21 cellular contexts compared by ENCODE assay signal in genomic region chr16:66568355-66568754, GRCh38. TPM values are rescaled to one million over a fixed set of nuclear protein-coding genes. Genes with fewer than 3 reads are reported as not detected.
DNase-seq lines count a peak whose midpoint lies in the region; ATAC-seq, FAIRE-seq and TF ChIP-seq lines count a peak whose summit lies in the region.
"Had no signal": no experiment of that assay in that cellular context is flagged by ENCODE, and none has a peak within 500 bp of the region (broad histone marks: within the 10 kb centered on the region; RNA-seq: fewer than 3 reads in every experiment).

No MANE protein-coding gene starts in this region.

- H3K27ac Mint-ChIP-seq in Calu3 (ENCODE audit: unreplicated experiment): peak overlapping the region; percentile 90
- H3K27ac Mint-ChIP-seq in central memory CD8-positive, alpha-beta T cell (ENCODE audit: low read depth): peak overlapping the region; percentile 52

- peaks cover 3% of the 10 kb centered on the region; the same call in 1 of the 2 replicates for H3K27me3 ChIP-seq in IMR-90 (ENCODE audit: control insufficient read depth, insufficient read depth, low read length)
- H3K27me3 ChIP-seq in pancreas: no peaks in the 10 kb centered on the region
- no peaks in the 10 kb centered on the region for H3K27me3 ChIP-seq in esophagus muscularis mucosa

- H4K20me1 ChIP-seq in IMR-90 (ENCODE audit: insufficient read depth, low read length): peaks cover 9% of the 10 kb centered on the region; the same call in 1 of the 2 replicates

- no peak overlapping the region for H3K18ac ChIP-seq in IMR-90 (ENCODE audit: low read depth, low read length)

- H3K36me3 ChIP-seq in IMR-90 (ENCODE audit: control insufficient read depth, insufficient read depth, low read length) (peaks cover 17% of the 10 kb centered on the region), pancreas (no peaks in the 10 kb centered on the region), esophagus muscularis mucosa (peaks cover 11 to 29% (median 16%) of the 10 kb centered on the region in 4 donors)

- intact Hi-C loops in Calu3 (cut with micrococcal nuclease; ENCODE audit: unreplicated experiment) (no loop called here), IMR-90 (cut with micrococcal nuclease) (no loop called here), pancreas (cut with DNase I) (no loop called here), esophagus muscularis mucosa (cut with DNase I) (no loop called here)

- H3K4me3 ChIP-seq in IMR-90 (ENCODE audit: insufficient read depth, low read depth, low read length): no peak overlapping the region
- no peak overlapping the region for H3K4me3 ChIP-seq in pancreas
- H3K4me3 ChIP-seq in esophagus muscularis mucosa: no peak overlapping the region

- FAIRE-seq in pancreas (lab: Jason Lieb, UNC): no peak
- FAIRE-seq: GM18507, HTR-8/SVneo had no signal

- H2BK5ac ChIP-seq in IMR-90 (ENCODE audit: low read depth, low read length, poor library complexity, severe bottlenecking): no peak overlapping the region

- no peak overlapping the region for H4K91ac ChIP-seq in IMR-90 (ENCODE audit: insufficient read depth, low read depth, low read length)

- TF ChIP-seq EP300 in esophagus muscularis mucosa (IDR thresholded peaks at IDR 0.05): no peak

- H3K79me1 ChIP-seq in IMR-90 (ENCODE audit: low read depth in 1 of 2, low read length in 2 of 2): peaks cover 0 to 9% of the 10 kb centered on the region in 2 experiments; a peak in 2 of 4 replicates

- BruUV-seq in Calu3 (replicated peaks; lab: Mats Ljungman, UMichigan): no TSS peak
- BruUV-seq in IMR-90 (replicated peaks; lab: Mats Ljungman, UMichigan): no TSS peak

- DNase-seq in Calu3 (no peak), IMR-90 (peak; percentile 57), iris pigment epithelial cell (ENCODE audit: low read depth) (peak; percentile 80), pancreas (no peak), NCI-H1048 (lab: John Stamatoyannopoulos, UW) (no peak), esophagus muscularis mucosa (ENCODE audit: extremely low spot score) (no peak)
- no peak for DNase-seq in central memory CD8-positive, alpha-beta T cell (ENCODE audit: low spot score in 2 of 2)
- no peak for DNase-seq in activated naive CD4-positive, alpha-beta T cell treated with Interleukin-2 at 50 U/mL for 16 hours
- DNase-seq: DMS 273 treated with DMSO at 0.1 percent for 48 hours, KBM-7, MM.1S, NCI-H1105 treated with DMSO at 0.1 percent for 48 hours, NCI-H187, NCI-H446 treated with DMSO at 0.1 percent for 48 hours, NCI-H82, Right ventricle myocardium superior had no signal

- H2BK20ac ChIP-seq in IMR-90 (ENCODE audit: low read depth, low read length): no peak overlapping the region

- TF ChIP-seq POLR2A in IMR-90 (IDR thresholded peaks at IDR 0.05; ENCODE audit: low read depth, low read length): no peak
- TF ChIP-seq POLR2A in esophagus muscularis mucosa (IDR thresholded peaks at IDR 0.05; ENCODE audit: low read depth): no peak

- no peak overlapping the region for H3K9ac ChIP-seq in IMR-90 (ENCODE audit: low read depth, low read length)

- H3K4me1 ChIP-seq in IMR-90 (ENCODE audit: control insufficient read depth, insufficient read depth, low read length) (peaks cover 8% of the 10 kb centered on the region), pancreas (no peaks in the 10 kb centered on the region), esophagus muscularis mucosa (peaks cover 0 to 10% (median 5%) of the 10 kb centered on the region in 4 donors)

- H3K23ac ChIP-seq in IMR-90 (ENCODE audit: low read depth, low read length): no peak overlapping the region

- TF ChIP-seq RAD21 in IMR-90 (IDR thresholded peaks at IDR 0.05; ENCODE audit: low read length): no peak

- no peak overlapping the region for H3K14ac ChIP-seq in IMR-90 (replicated peaks; ENCODE audit: low read depth, low read length)

- no peak overlapping the region for H3K56ac ChIP-seq in IMR-90 (ENCODE audit: extremely low read depth, insufficient read depth, low read length)

- no peak overlapping the region for H2AFZ ChIP-seq in IMR-90 (replicated peaks; ENCODE audit: low read length, poor library complexity)

- dilution Hi-C loops in IMR-90 (cut with HindIII; ENCODE audit: low sequenced_read_pairs, unreplicated experiment): no loop called here

- no peak for TF ChIP-seq CTCF in Calu3 (IDR thresholded peaks at IDR 0.05; ENCODE audit: unreplicated experiment)
- no peak for TF ChIP-seq CTCF in IMR-90 (conservative IDR thresholded peaks at IDR 0.05; ENCODE audit: low read depth, low read length)
- no peak for TF ChIP-seq CTCF in pancreas (IDR thresholded peaks at IDR 0.05)
- no peak for TF ChIP-seq CTCF in esophagus muscularis mucosa (IDR thresholded peaks at IDR 0.05)

- no peak overlapping the region for H3K4me2 ChIP-seq in IMR-90 (ENCODE audit: low read depth, low read length)

- ATAC-seq in IMR-90 (ENCODE audit: low read depth) (no peak), pancreas (no peak)
- ATAC-seq in central memory CD8-positive, alpha-beta T cell (replicated peaks; ENCODE audit: extremely low read depth, poor library complexity, severe bottlenecking): no peak
- ATAC-seq: Panc1 had no signal

- POLR2A ChIA-PET in IMR-90 (lab: Charles Lee; ENCODE audit: unreplicated experiment): no interaction called here

- no peak overlapping the region for H4K8ac ChIP-seq in IMR-90 (ENCODE audit: low read depth in 2 of 2, low read length in 2 of 2)

- H3K4me3 Mint-ChIP-seq in Calu3 (ENCODE audit: low read depth, unreplicated experiment): no peak overlapping the region
- H3K4me3 Mint-ChIP-seq in central memory CD8-positive, alpha-beta T cell: no peak overlapping the region

- no peak overlapping the region for H2BK15ac ChIP-seq in IMR-90 (ENCODE audit: low read depth, low read length)

- 43% methylated on average over 1 of the region's 2 CpGs; no CpG with 5 or more reads in 1 of the 2 experiments for WGBS in IMR-90 (ENCODE audit: extremely low coverage in 2 of 2, insufficient read length in 1 of 2), 2 experiments
- 90 to 95% methylated on average over 2 of the region's 2 CpGs for WGBS in pancreas, 2 donors
- 89% methylated on average over 2 of the region's 2 CpGs for WGBS in esophagus muscularis mucosa

- H2BK120ac ChIP-seq in IMR-90 (ENCODE audit: low read depth, low read length): no peak overlapping the region

- in situ Hi-C loops in IMR-90 (cut with MboI; ENCODE audit: low sequenced_read_pairs): no loop called here

- H2AK9ac ChIP-seq in IMR-90 (replicated peaks; ENCODE audit: low read depth, low read length, poor library complexity): no peak overlapping the region

- no peaks in the 10 kb centered on the region for H3K27me3 Mint-ChIP-seq in Calu3 (ENCODE audit: unreplicated experiment)
- H3K27me3 Mint-ChIP-seq in central memory CD8-positive, alpha-beta T cell: no peaks in the 10 kb centered on the region

- H4K5ac ChIP-seq in IMR-90 (ENCODE audit: low read depth, low read length): no peak overlapping the region

- H3K27ac ChIP-seq in IMR-90 (ENCODE audit: insufficient read depth, low read length): no peak overlapping the region
- no peak overlapping the region for H3K27ac ChIP-seq in pancreas
- H3K27ac ChIP-seq in esophagus muscularis mucosa (replicated peaks in 1 of 4): no peak overlapping the region

- H3K36me3 Mint-ChIP-seq in Calu3 (ENCODE audit: insufficient read depth, unreplicated experiment): peaks cover 79% of the 10 kb centered on the region
- peaks cover 27% of the 10 kb centered on the region for H3K36me3 Mint-ChIP-seq in central memory CD8-positive, alpha-beta T cell (ENCODE audit: insufficient read depth)

- peaks cover 8% of the 10 kb centered on the region for H3K9me1 ChIP-seq in IMR-90 (ENCODE audit: insufficient read depth, low read length)

- peaks cover 21% of the 10 kb centered on the region for H3K4me1 Mint-ChIP-seq in Calu3 (ENCODE audit: low read depth, unreplicated experiment)
- H3K4me1 Mint-ChIP-seq in central memory CD8-positive, alpha-beta T cell: peaks cover 30% of the 10 kb centered on the region

- no peak overlapping the region for H3K4ac ChIP-seq in IMR-90 (ENCODE audit: low read depth, low read length)

- CTCF ChIA-PET in Calu3 (lab: Charles Lee): no interaction called here
- CTCF ChIA-PET in IMR-90 (lab: Yijun Ruan, JAX): interaction anchor here (1.2 kb wide), 1 partner anchor 12 kb away, joined by 4 read pairs; no protein-coding TSS in a partner anchor

- no peaks in the 10 kb centered on the region for H3K9me3 ChIP-seq in IMR-90 (ENCODE audit: control insufficient read depth, insufficient read depth, low read length)
- no peaks in the 10 kb centered on the region for H3K9me3 ChIP-seq in pancreas
- H3K9me3 ChIP-seq in esophagus muscularis mucosa: no peaks in the 10 kb centered on the region

- H3K9me3 Mint-ChIP-seq in Calu3 (ENCODE audit: low read depth, unreplicated experiment): no peaks in the 10 kb centered on the region
- H3K9me3 Mint-ChIP-seq in central memory CD8-positive, alpha-beta T cell: no peaks in the 10 kb centered on the region

- H2AK5ac ChIP-seq in IMR-90 (ENCODE audit: low read depth, low read length): no peak overlapping the region

RNA-seq across cellular contexts. Expression of gene CMTM1, which starts 2.1 kb away (rescaled TPM):
- 48.4 and 72.1 TPM in 2 replicates for total RNA-seq in Calu3 (2022)
- 0.54 and 1.7 TPM in 2 replicates for total RNA-seq in IMR-90 (2012; rRNA removed)
- 1.8 and 2.1 TPM in 2 replicates for polyA plus RNA-seq in IMR-90 (2012; rRNA removed)
- polyA plus RNA-seq in IMR-90 (2012; cell fraction: cytosol; rRNA removed): 0.40 and 1.2 TPM in 2 replicates
- 0.95 and 0.96 TPM in 2 replicates for polyA plus RNA-seq in IMR-90 (2012; cell fraction: nucleus; rRNA removed; ENCODE audit: low replicate concordance)
- total RNA-seq in pancreas: 1 to 10 TPM in 3 of 6 donors, under 1 TPM in 3; 0.65 to 3.9 (median 1.5) TPM
- polyA plus RNA-seq in pancreas: under 1 TPM; 0.28 to 0.46 TPM
- 1 to 10 TPM in 3 of 4 donors, not detected in 1; 1.4 to 2.0 (median 1.7) TPM for total RNA-seq in esophagus muscularis mucosa

RNA-seq across cellular contexts. Expression of gene CMTM2, which starts 10.9 kb away (rescaled TPM):
- 0.92 and 0.95 TPM in 2 replicates for total RNA-seq in Calu3 (2022)
- total RNA-seq in IMR-90 (2012; rRNA removed): not detected in 2 replicates
- polyA plus RNA-seq in IMR-90 (2012; rRNA removed): not detected in 2 replicates
- not detected in 2 replicates for polyA plus RNA-seq in IMR-90 (2012; cell fraction: cytosol; rRNA removed)
- polyA plus RNA-seq in IMR-90 (2012; cell fraction: nucleus; rRNA removed; ENCODE audit: low replicate concordance): 0.10 and 0.12 TPM in 2 replicates
- total RNA-seq in pancreas: under 1 TPM in 1 of 6 donors, not detected in 5; 0.84 TPM
- polyA plus RNA-seq in pancreas: under 1 TPM; 0.21 to 0.65 TPM
- 1 to 10 TPM in 1 of 4 donors, not detected in 3; 1.8 TPM for total RNA-seq in esophagus muscularis mucosa
- polyA plus RNA-seq: AG04450, BJ had no signal

RNA-seq across cellular contexts. Expression of gene CKLF, which starts 16.0 kb away (rescaled TPM):
- 217 and 293 TPM in 2 replicates for total RNA-seq in Calu3 (2022)
- 60.8 and 66.7 TPM in 2 replicates for total RNA-seq in IMR-90 (2012; rRNA removed)
- polyA plus RNA-seq in IMR-90 (2012; rRNA removed): 92.2 and 102 TPM in 2 replicates
- polyA plus RNA-seq in IMR-90 (2012; cell fraction: cytosol; rRNA removed): 87.1 and 119 TPM in 2 replicates
- 15.6 and 33.4 TPM in 2 replicates for polyA plus RNA-seq in IMR-90 (2012; cell fraction: nucleus; rRNA removed; ENCODE audit: low replicate concordance)
- 10 to 100 TPM in 3 of 6 donors, 1 to 10 TPM in 3; 5.9 to 26.1 (median 8.3) TPM for total RNA-seq in pancreas
- polyA plus RNA-seq in pancreas: 10 to 100 TPM; 11.9 to 24.9 TPM
- 10 to 100 TPM; 18.1 to 28.2 (median 24.2) TPM for total RNA-seq in esophagus muscularis mucosa

RNA-seq across cellular contexts. Expression of gene TK2, which starts 18.4 kb away (rescaled TPM):
- 53.2 and 56.6 TPM in 2 replicates for total RNA-seq in Calu3 (2022)
- total RNA-seq in IMR-90 (2012; rRNA removed): 16.5 and 20.0 TPM in 2 replicates
- polyA plus RNA-seq in IMR-90 (2012; rRNA removed): 12.6 and 14.7 TPM in 2 replicates
- 8.9 and 10.2 TPM in 2 replicates for polyA plus RNA-seq in IMR-90 (2012; cell fraction: cytosol; rRNA removed)
- 19.2 and 37.2 TPM in 2 replicates for polyA plus RNA-seq in IMR-90 (2012; cell fraction: nucleus; rRNA removed; ENCODE audit: low replicate concordance)
- 10 to 100 TPM; 16.7 to 22.9 (median 21.6) TPM for total RNA-seq in pancreas
- 10 to 100 TPM; 13.9 to 17.4 TPM for polyA plus RNA-seq in pancreas
- total RNA-seq in esophagus muscularis mucosa: 10 to 100 TPM; 26.3 to 35.2 (median 30.0) TPM

RNA-seq across cellular contexts. Expression of gene CMTM3, which starts 36.1 kb away (rescaled TPM):
- total RNA-seq in Calu3 (2022): 18.4 and 33.6 TPM in 2 replicates
- 4.5 and 4.7 TPM in 2 replicates for total RNA-seq in IMR-90 (2012; rRNA removed)
- 34.6 and 35.5 TPM in 2 replicates for polyA plus RNA-seq in IMR-90 (2012; rRNA removed)
- 14.5 and 50.4 TPM in 2 replicates for polyA plus RNA-seq in IMR-90 (2012; cell fraction: cytosol; rRNA removed)
- polyA plus RNA-seq in IMR-90 (2012; cell fraction: nucleus; rRNA removed; ENCODE audit: low replicate concordance): 32.0 and 33.9 TPM in 2 replicates
- 10 to 100 TPM in 1 of 6 donors, 1 to 10 TPM in 4, under 1 TPM in 1; 0.79 to 20.8 (median 2.6) TPM for total RNA-seq in pancreas
- 1 to 10 TPM; 4.3 to 4.8 TPM for polyA plus RNA-seq in pancreas
- 10 to 100 TPM; 13.7 to 24.5 (median 17.3) TPM for total RNA-seq in esophagus muscularis mucosa

Comparison
In these comparisons a context has a peak if more than half of its experiments do, and no peak if none do; other contexts are left out.
1. DNase-seq: peak in IMR-90 (single experiment) and iris pigment epithelial cell (single experiment); none in Calu3 (single experiment), central memory CD8-positive, alpha-beta T cell (0 of 2), pancreas (0 of 6), activated naive CD4-positive, alpha-beta T cell treated with Interleukin-2 at 50 U/mL for 16 hours (single experiment), NCI-H1048 (single experiment) and esophagus muscularis mucosa (single experiment).
2. RNA of gene CMTM1, which starts 2.1 kb away (total RNA-seq): 48.4 to 72.1 TPM in Calu3; 0.65 to 3.9 TPM in pancreas, 1.4 to 2.0 TPM in esophagus muscularis mucosa and 0.54 to 1.7 TPM in IMR-90; every median in the first group is over 10 times any median in the second.